ENCODE assay signal across 36 cellular contexts in genomic region chr3:169472259-169472900, GRCh38.
"Had no signal": no experiment of that assay in that cellular context is flagged by ENCODE, and none has a peak within 500 bp of the region (broad histone marks: within the 10 kb centered on the region; RNA-seq: fewer than 3 reads in every experiment).

No MANE protein-coding gene starts in this region.

- H3K9me3 ChIP-seq: MG63 had no signal

- H3K36me3 ChIP-seq: MG63 had no signal

- DNase-seq: Karpas-422, Kasumi-1, MG63, MM.1S, MV-4-11, NCI-H1048, NCI-H1092, NCI-H1092 treated with DMSO at 0.1 percent for 48 hours, NCI-H1105, NCI-H1105 treated with DMSO at 0.1 percent for 48 hours, NCI-H1417, NCI-H1417 treated with DMSO at 0.1 percent for 48 hours, NCI-H1436, NCI-H1436 treated with DMSO at 0.1 percent for 48 hours, NCI-H146, NCI-H1694, NCI-H1694 treated with DMSO at 0.1 percent for 48 hours, NCI-H187, NCI-H187 treated with DMSO at 0.1 percent for 48 hours, NCI-H1930, NCI-H2029, NCI-H2029 treated with DMSO at 0.1 percent for 48 hours, NCI-H2081, NCI-H2081 treated with DMSO at 0.1 percent for 48 hours, NCI-H2107, NCI-H2171, NCI-H2171 treated with DMSO at 0.1 percent for 48 hours, NCI-H2227 treated with DMSO at 0.1 percent for 48 hours, NCI-H226, NCI-H345, NCI-H446, NCI-H446 treated with DMSO at 0.1 percent for 48 hours, NCI-H510A, NCI-H510A treated with DMSO at 0.1 percent for 48 hours, NCI-H524, NCI-H524 treated with DMSO at 0.1 percent for 48 hours had no signal

- H3K4me3 ChIP-seq: MG63 had no signal
